Comparison of ENCODE assay signal across 15 cellular contexts in genomic region chr4:178577933-178578332, GRCh38.
A peak's percentile ranks its signal among the peaks of the same experiment; 100 is the strongest.
DNase-seq lines count a peak whose midpoint lies in the region; ATAC-seq, FAIRE-seq and TF ChIP-seq lines count a peak whose summit lies in the region.
"Had no signal": no experiment of that assay in that cellular context is flagged by ENCODE, and none has a peak within 500 bp of the region (broad histone marks: within the 10 kb centered on the region; RNA-seq: fewer than 3 reads in every experiment).

No MANE protein-coding gene starts in this region.

- H4K20me1 ChIP-seq in PC-9 (ENCODE audit: insufficient read depth) = no peaks in the 10 kb centered on the region

- no peaks in the 10 kb centered on the region for H3F3A ChIP-seq in PC-9 (ENCODE audit: insufficient read depth, low read depth)

- no peak for ATAC-seq in HG02678 (IDR thresholded peaks at IDR 0.05; ENCODE audit: unreplicated experiment)
- no peak for ATAC-seq in GM21737 (IDR thresholded peaks at IDR 0.05; ENCODE audit: unreplicated experiment)
- ATAC-seq: naive thymus-derived CD4-positive, alpha-beta T cell had no signal

- no peaks in the 10 kb centered on the region for H3K79me2 ChIP-seq in PC-9 (ENCODE audit: low read depth)

- no peaks in the 10 kb centered on the region for H3K27me3 ChIP-seq in PC-9 (ENCODE audit: insufficient read depth, low read depth)

- no peaks in the 10 kb centered on the region for H3K9me3 ChIP-seq in PC-9 (ENCODE audit: insufficient read depth, low read depth)
- H3K9me3 ChIP-seq in kidney (ENCODE audit: control insufficient read depth in 1 of 2, low read length in 2 of 2) = no peaks in the 10 kb centered on the region

- POLR2A ChIA-PET in PC-9 (lab: Charles Lee; ENCODE audit: unreplicated experiment) = no interaction called here

- intact Hi-C loops in PC-9 (cut with micrococcal nuclease; ENCODE audit: unreplicated experiment) = no loop called here
- intact Hi-C loops in kidney (cut with DNase I) = no loop called here

- H3K36me3 ChIP-seq in PC-9 (ENCODE audit: low read depth) (no peaks in the 10 kb centered on the region), kidney (ENCODE audit: control insufficient read depth in 1 of 2, insufficient read depth in 2 of 2, low read length in 2 of 2) (no peaks in the 10 kb centered on the region)

- no peak overlapping the region for H3K9ac ChIP-seq in kidney (ENCODE audit: low read length in 2 of 2)
- H3K9ac ChIP-seq: GM23248 had no signal

- H3K4me3 ChIP-seq in PC-9 = no peak overlapping the region
- no peak overlapping the region for H3K4me3 ChIP-seq in kidney (ENCODE audit: low read length in 2 of 2)
- H3K4me3 ChIP-seq: GM23248 had no signal

- FAIRE-seq in kidney (lab: Jason Lieb, UNC) = no peak
- FAIRE-seq: GM19239, keratinocyte, small intestine had no signal

- H3K4me1 ChIP-seq in PC-9 (replicated peaks; ENCODE audit: insufficient read depth) (no peaks in the 10 kb centered on the region), kidney (ENCODE audit: control insufficient read depth in 1 of 2, insufficient read depth in 1 of 2, low read depth in 1 of 2, low read length in 2 of 2) (no peaks in the 10 kb centered on the region)

- BruUV-seq in PC-9 (replicated peaks; lab: Mats Ljungman, UMichigan) = no TSS peak

- no peak overlapping the region for H3K27ac ChIP-seq in PC-9
- H3K27ac ChIP-seq in kidney (ENCODE audit: low read depth in 2 of 2, low read length in 2 of 2) = no peak overlapping the region
- H3K27ac ChIP-seq: GM23248 had no signal

- H2AFZ ChIP-seq in PC-9 = no peak overlapping the region
- H2AFZ ChIP-seq: GM23248 had no signal

- H3K9me2 ChIP-seq in PC-9 (ENCODE audit: insufficient read depth) = no peaks in the 10 kb centered on the region

- DNase-seq in COLO829 (ENCODE audit: low spot score) = peak; percentile 43
- DNase-seq in GM13976 (ENCODE audit: low spot score) = no peak
- DNase-seq in PC-9 = no peak
- DNase-seq in kidney = no peak
- DNase-seq in NCI-H187 (lab: John Stamatoyannopoulos, UW) = no peak
- DNase-seq in NK-92 treated with Interleukin-12 subunit alpha and Interleukin-12 subunit beta, amount 100 ng/mL, for 24 hours (lab: John Stamatoyannopoulos, UW) = no peak
- DNase-seq: GM23248; IMR-90; naive thymus-derived CD4-positive, alpha-beta T cell; SHP77; small intestine had no signal

- no peak overlapping the region for H3K4me2 ChIP-seq in PC-9

- CTCF ChIA-PET in PC-9 (lab: Charles Lee) = no interaction called here

- in situ Hi-C loops in GM13976 (cut with MboI; ENCODE audit: low sequenced_read_pairs, unreplicated experiment) = no loop called here

- TF ChIP-seq CTCF in GM13976 (IDR thresholded peaks at IDR 0.05; ENCODE audit: borderline replicate concordance, control extremely low read depth, extremely low read depth, insufficient read depth, missing control alignments) (peak; percentile 17), PC-9 (conservative IDR thresholded peaks at IDR 0.05) (peak; percentile 38; the same call in 1 of the 2 replicates), kidney (IDR thresholded peaks at IDR 0.05; ENCODE audit: borderline replicate concordance, extremely low read depth, insufficient read depth) (peak; percentile 16)
